In the genomic region with DNA sequence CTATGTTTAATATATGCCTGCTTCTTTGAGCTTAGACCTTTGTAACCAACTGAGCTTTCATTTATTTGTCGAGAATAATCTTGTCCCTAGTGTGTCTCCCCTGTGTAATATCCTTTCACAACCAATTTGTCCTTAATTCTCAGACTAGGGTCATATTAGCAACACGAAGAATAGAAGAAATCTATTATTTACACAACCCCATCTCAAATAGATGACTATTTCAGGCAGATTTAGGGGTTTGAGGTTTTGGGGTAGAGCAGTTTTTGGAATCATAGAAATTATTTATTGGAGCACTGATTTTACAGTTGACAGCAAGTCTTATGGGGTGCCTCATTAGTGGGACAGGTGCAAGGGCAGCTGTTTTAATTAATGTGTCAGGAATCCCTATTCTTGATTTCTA, we compare ENCODE assay signal across 28 cellular contexts.
"Had no signal": no experiment of that assay in that cellular context is flagged by ENCODE, and none has a peak within 500 bp of the region (broad histone marks: within the 10 kb centered on the region; RNA-seq: fewer than 3 reads in every experiment).

No MANE protein-coding gene starts in this region.

- H3K4me1 ChIP-seq: colonic mucosa, esophagus muscularis mucosa, esophagus squamous epithelium, gastrocnemius medialis, gastroesophageal sphincter, heart left ventricle, heart right ventricle had no signal

- DNase-seq: colonic mucosa; cortex of kidney; dermis blood vessel endothelial cell; dorsolateral prefrontal cortex; effector CD4-positive, alpha-beta T cell; effector CD8-positive, alpha-beta T cell; effector memory CD4-positive, alpha-beta T cell; effector memory CD8-positive, alpha-beta T cell; endodermal cell; erythroblast; esophagus squamous epithelium; foreskin fibroblast; foreskin keratinocyte; foreskin melanocyte; gastrocnemius medialis; glutamatergic neuron; head of caudate nucleus; heart left ventricle; heart right ventricle had no signal

- FAIRE-seq: colon, endometrium, endothelial cell of umbilical vein, frontal cortex had no signal

- ATAC-seq: effector memory CD8-positive, alpha-beta T cell; esophagus mucosa; foreskin keratinocyte; gastrocnemius medialis; gastroesophageal sphincter; heart left ventricle; heart right ventricle had no signal

- H3K9me3 ChIP-seq: colonic mucosa, esophagus muscularis mucosa, esophagus squamous epithelium, gastrocnemius medialis, gastroesophageal sphincter, heart left ventricle, heart right ventricle had no signal

- H3K27ac ChIP-seq: colonic mucosa, coronary artery, dorsolateral prefrontal cortex, epithelial cell of prostate, esophagus muscularis mucosa, esophagus squamous epithelium, foreskin keratinocyte, gastrocnemius medialis, gastroesophageal sphincter, heart left ventricle, heart right ventricle had no signal

- H3K4me3 ChIP-seq: colonic mucosa, coronary artery, dorsolateral prefrontal cortex, esophagus muscularis mucosa, esophagus squamous epithelium, gastrocnemius medialis, gastroesophageal sphincter, heart left ventricle, heart right ventricle had no signal
